ENCODE assay signal across 14 cellular contexts in genomic region chr3:81684739-81685395, GRCh38.
DNase-seq lines count a peak whose midpoint lies in the region; ATAC-seq, FAIRE-seq and TF ChIP-seq lines count a peak whose summit lies in the region.
"Had no signal": no experiment of that assay in that cellular context is flagged by ENCODE, and none has a peak within 500 bp of the region (broad histone marks: within the 10 kb centered on the region; RNA-seq: fewer than 3 reads in every experiment).

No MANE protein-coding gene starts in this region.

- in situ Hi-C loops in ACHN (cut with HindIII; ENCODE audit: low pct_ligation_motif_present, low pct_unique_long_range_greater_than_20kb, low sequenced_read_pairs), result no loop called here

- ATAC-seq in HG02759 (IDR thresholded peaks at IDR 0.05; ENCODE audit: unreplicated experiment) (peak; percentile 42), HG03095 (IDR thresholded peaks at IDR 0.05; ENCODE audit: unreplicated experiment) (no peak)
- ATAC-seq: naive thymus-derived CD4-positive, alpha-beta T cell had no signal

- FAIRE-seq in islet of Langerhans (lab: Jason Lieb, UNC), result peak; percentile 90

- no peak for TF ChIP-seq CTCF in GM10266 (IDR thresholded peaks at IDR 0.05; ENCODE audit: control insufficient read depth, insufficient read depth, low read depth, missing control alignments)

- DNase-seq in ACHN (peak; percentile 40), amniotic epithelial cell (ENCODE audit: low read depth) (peak; percentile 21), GM10266 (ENCODE audit: extremely low spot score) (no peak), NCI-H748 treated with DMSO at 0.1 percent for 48 hours (lab: John Stamatoyannopoulos, UW) (no peak)
- no peak for DNase-seq in stimulated activated naive CD4-positive, alpha-beta T cell treated with Interleukin-2 at 50 U/mL for 16 hours (lab: John Stamatoyannopoulos, UW)
- DNase-seq: effector CD8-positive, alpha-beta T cell; GDM1; naive thymus-derived CD4-positive, alpha-beta T cell; NCI-H2029 treated with DMSO at 0.1 percent for 48 hours; T-helper 9 cell; upper lobe of left lung had no signal

Comparison
In these comparisons a context has a peak if more than half of its experiments do, and no peak if none do; other contexts are left out.
1. DNase-seq: peak in ACHN (single experiment) and amniotic epithelial cell (single experiment); none in stimulated activated naive CD4-positive, alpha-beta T cell treated with Interleukin-2 at 50 U/mL for 16 hours (single experiment), GM10266 (single experiment) and NCI-H748 treated with DMSO at 0.1 percent for 48 hours (single experiment).